Comparison of ENCODE assay signal across 1 cellular context in the genomic region with DNA sequence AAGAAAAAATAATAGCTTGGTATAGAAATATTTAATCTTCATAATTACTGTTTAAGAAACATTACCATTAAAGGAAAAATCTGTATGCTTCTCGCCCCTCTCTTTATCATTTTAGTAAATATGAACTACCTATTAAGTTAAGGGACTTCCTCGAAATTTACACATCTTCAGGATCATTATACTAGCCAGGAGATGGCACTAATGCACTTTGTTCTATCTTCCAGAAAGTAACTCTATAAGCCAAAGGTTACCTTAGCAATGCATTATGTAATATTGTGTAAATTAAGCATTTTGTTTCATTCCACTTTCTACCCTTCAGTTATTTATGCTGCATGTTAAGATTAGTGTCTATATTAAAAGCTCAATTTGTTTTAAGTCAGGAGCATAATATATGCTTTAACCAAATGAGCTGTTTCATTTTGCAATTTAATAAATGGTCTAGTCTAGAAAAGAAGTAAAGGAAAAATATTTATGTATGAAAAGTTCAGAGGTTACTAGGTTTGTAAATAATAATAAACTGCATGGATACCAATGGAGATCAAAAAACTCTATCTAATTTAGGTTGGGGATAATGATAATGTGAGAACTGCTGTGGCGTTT.
TF ChIP-seq lines count a peak whose summit lies in the region.

No MANE protein-coding gene starts in this region.

TF ChIP-seq in SK-N-SH treated with all-trans-retinoic acid at 6 μM for 48 hours, 23 proteins besides CTCF, POLR2A, EP300 and RAD21 (continued from another document):
- TF ChIP-seq, protein P1, sequence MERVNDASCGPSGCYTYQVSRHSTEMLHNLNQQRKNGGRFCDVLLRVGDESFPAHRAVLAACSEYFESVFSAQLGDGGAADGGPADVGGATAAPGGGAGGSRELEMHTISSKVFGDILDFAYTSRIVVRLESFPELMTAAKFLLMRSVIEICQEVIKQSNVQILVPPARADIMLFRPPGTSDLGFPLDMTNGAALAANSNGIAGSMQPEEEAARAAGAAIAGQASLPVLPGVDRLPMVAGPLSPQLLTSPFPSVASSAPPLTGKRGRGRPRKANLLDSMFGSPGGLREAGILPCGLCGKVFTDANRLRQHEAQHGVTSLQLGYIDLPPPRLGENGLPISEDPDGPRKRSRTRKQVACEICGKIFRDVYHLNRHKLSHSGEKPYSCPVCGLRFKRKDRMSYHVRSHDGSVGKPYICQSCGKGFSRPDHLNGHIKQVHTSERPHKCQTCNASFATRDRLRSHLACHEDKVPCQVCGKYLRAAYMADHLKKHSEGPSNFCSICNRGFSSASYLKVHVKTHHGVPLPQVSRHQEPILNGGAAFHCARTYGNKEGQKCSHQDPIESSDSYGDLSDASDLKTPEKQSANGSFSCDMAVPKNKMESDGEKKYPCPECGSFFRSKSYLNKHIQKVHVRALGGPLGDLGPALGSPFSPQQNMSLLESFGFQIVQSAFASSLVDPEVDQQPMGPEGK (CRISPR knock-in tag; IDR thresholded peaks at IDR 0.05; ENCODE audit: borderline replicate concordance): no peak
- TF ChIP-seq TCF4 (CRISPR knock-in tag; IDR thresholded peaks at IDR 0.05; ENCODE audit: borderline replicate concordance): no peak
